In the genomic region with DNA sequence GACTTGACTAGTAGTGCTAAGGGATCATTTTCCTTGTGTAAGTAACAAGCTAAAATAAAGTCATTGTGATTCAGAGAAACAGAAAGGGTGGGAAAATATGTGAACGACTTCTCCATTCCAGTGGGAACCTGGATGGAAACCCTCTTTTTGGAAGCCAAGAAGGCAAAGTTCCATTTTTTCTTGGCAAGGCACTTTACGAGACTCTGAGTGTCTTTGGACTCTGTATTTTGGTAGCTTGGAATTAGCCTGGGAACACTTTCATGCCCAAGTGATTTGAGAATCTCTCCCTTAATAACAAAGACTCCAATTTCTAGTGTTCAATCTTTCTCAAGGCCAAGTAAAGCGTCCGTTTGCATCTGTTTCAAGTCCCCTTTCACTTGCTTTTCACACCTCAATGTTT, we compare ENCODE assay signal across 22 cellular contexts.
DNase-seq lines count a peak whose midpoint lies in the region; ATAC-seq and TF ChIP-seq lines count a peak whose summit lies in the region.
"Had no signal": no experiment of that assay in that cellular context is flagged by ENCODE, and none has a peak within 500 bp of the region (broad histone marks: within the 10 kb centered on the region; RNA-seq: fewer than 3 reads in every experiment).

No MANE protein-coding gene starts in this region.

- DNase-seq in MG63, result peak; percentile 58
- no peak for DNase-seq in Right ventricle myocardium superior
- no peak for DNase-seq in osteoblast (ENCODE audit: insufficient read length, low spot score, missing footprints)
- no peak for DNase-seq in aorta
- no peak for DNase-seq in activated CD4-positive, alpha-beta T cell treated with anti-CD3 and anti-CD28 coated beads, Interleukin-2, amount 50 U/mL, for 48 hours
- DNase-seq: activated CD4-positive, alpha-beta T cell treated with anti-CD3 and anti-CD28 coated beads for 1 hour; activated CD8-positive, alpha-beta T cell treated with anti-CD3 and anti-CD28 coated beads, Interleukin-2, amount 10 ng/mL, durations not matched to agents 7 days and 5 days; activated gamma-delta T cell; colonic mucosa; DMS53; endodermal cell; GDM1; glutamatergic neuron; mammary epithelial cell; NCI-H1105; NCI-H1930; NCI-H69; retina; stimulated activated CD4-positive, alpha-beta T cell treated with anti-CD3 and anti-CD28 coated beads, Interleukin-4, amount 100 ng/mL, for 4 hours; stimulated activated naive CD4-positive, alpha-beta T cell had no signal

- no peak overlapping the region for H3K4me3 ChIP-seq in MG63
- H3K4me3 ChIP-seq in osteoblast (ENCODE audit: insufficient read depth, low read length), result no peak overlapping the region
- no peak overlapping the region for H3K4me3 ChIP-seq in aorta (ENCODE audit: low read length in 2 of 2)
- H3K4me3 ChIP-seq: colonic mucosa had no signal

- H3K36me3 ChIP-seq in MG63 (no peaks in the 10 kb centered on the region), osteoblast (ENCODE audit: insufficient read depth, low read length) (no peaks in the 10 kb centered on the region), aorta (ENCODE audit: control insufficient read depth in 1 of 2, insufficient read depth in 2 of 2, low read length in 1 of 2) (no peaks in the 10 kb centered on the region)
- H3K36me3 ChIP-seq: colonic mucosa had no signal

- no peaks in the 10 kb centered on the region for H3K79me2 ChIP-seq in osteoblast (ENCODE audit: insufficient read depth, low read length)

- peak overlapping the region; percentile 27 for H2AFZ ChIP-seq in osteoblast (ENCODE audit: low read length)

- intact Hi-C loops in Right ventricle myocardium superior (cut with DNase I), result no loop called here
- intact Hi-C loops in aorta (cut with DNase I), result loop anchor here in 1 of 2 donors (10.0 kb wide), 1 partner anchor 737 kb away; the partner anchor contains the start of gene SAMD5

- no peak overlapping the region for H3K4me2 ChIP-seq in osteoblast (ENCODE audit: insufficient read depth, low read length)

- no peaks in the 10 kb centered on the region for H3K27me3 ChIP-seq in MG63
- H3K27me3 ChIP-seq in osteoblast (ENCODE audit: insufficient read depth, low read length), result no peaks in the 10 kb centered on the region
- H3K27me3 ChIP-seq in aorta (ENCODE audit: control insufficient read depth in 1 of 2, insufficient read depth in 2 of 2, low read length in 1 of 2), result no peaks in the 10 kb centered on the region
- H3K27me3 ChIP-seq: colonic mucosa had no signal

- H3K9me3 ChIP-seq in MG63, result no peaks in the 10 kb centered on the region
- H3K9me3 ChIP-seq in osteoblast (ENCODE audit: low read depth, low read length), result no peaks in the 10 kb centered on the region
- H3K9me3 ChIP-seq in aorta (ENCODE audit: control insufficient read depth, low read length), result no peaks in the 10 kb centered on the region
- H3K9me3 ChIP-seq: colonic mucosa had no signal

- H4K20me1 ChIP-seq in osteoblast (ENCODE audit: insufficient read depth, low read length), result no peaks in the 10 kb centered on the region

- peak overlapping the region; percentile 75 for H3K27ac ChIP-seq in osteoblast (ENCODE audit: low read depth, low read length)
- no peak overlapping the region for H3K27ac ChIP-seq in aorta (ENCODE audit: low read depth in 1 of 2, low read length in 2 of 2)
- H3K27ac ChIP-seq: colonic mucosa had no signal

- TF ChIP-seq CTCF in osteoblast (IDR thresholded peaks at IDR 0.05; ENCODE audit: extremely low read depth, low read depth, low read length), result no peak

- H3K4me1 ChIP-seq in osteoblast (ENCODE audit: insufficient read depth, low read length) (peaks cover 27% of the 10 kb centered on the region), aorta (ENCODE audit: control insufficient read depth in 1 of 2, insufficient read depth in 2 of 2, low read length in 2 of 2) (peaks cover 10 to 19% of the 10 kb centered on the region in 2 donors)
- H3K4me1 ChIP-seq: colonic mucosa had no signal

- ATAC-seq in Right ventricle myocardium superior (ENCODE audit: poor library complexity), result peak; percentile 62
- peak; percentile 53 for ATAC-seq in aorta (ENCODE audit: low FRiP score)
- ATAC-seq in HG03520 (IDR thresholded peaks at IDR 0.05; ENCODE audit: unreplicated experiment), result no peak
- no peak for ATAC-seq in HG03432 (IDR thresholded peaks at IDR 0.05; ENCODE audit: unreplicated experiment)
- ATAC-seq: activated CD8-positive, alpha-beta T cell treated with anti-CD3 and anti-CD28 coated beads, Interleukin-2, amount 10 ng/mL, durations not matched to agents 7 days and 5 days had no signal

- WGBS in aorta, 2 donors, result 7 to 8% methylated on average over 4 of the region's 4 CpGs

Comparison
In these comparisons a context has a peak if more than half of its experiments do, and no peak if none do; other contexts are left out.
1. ATAC-seq: peak in Right ventricle myocardium superior (single experiment) and aorta (single experiment); none in HG03520 (single experiment) and HG03432 (single experiment).